ENCODE assay signal across 23 cellular contexts in the genomic region with DNA sequence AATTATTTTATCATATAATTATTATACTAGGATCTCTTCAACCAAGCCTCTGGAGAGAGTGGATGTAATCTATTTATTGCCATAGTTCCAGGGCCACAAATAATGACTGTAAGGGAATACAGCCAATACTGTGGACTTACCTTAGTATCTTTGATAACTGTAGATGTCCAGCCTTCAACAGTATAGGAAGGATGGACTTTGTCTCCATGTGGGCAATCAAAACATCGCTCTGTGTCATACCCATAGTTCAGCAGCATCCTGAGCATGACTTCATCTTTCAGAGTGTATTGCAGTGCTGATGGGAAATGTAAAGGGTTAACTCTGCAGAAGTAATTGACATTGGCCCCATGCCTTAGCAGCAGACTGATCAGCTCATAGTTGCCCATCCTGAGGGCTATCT. TPM values are rescaled to one million over a fixed set of nuclear protein-coding genes. Genes with fewer than 3 reads are reported as not detected.
"Had no signal": no experiment of that assay in that cellular context is flagged by ENCODE, and none has a peak within 500 bp of the region (broad histone marks: within the 10 kb centered on the region; RNA-seq: fewer than 3 reads in every experiment).

No MANE protein-coding gene starts in this region.

- H3K9ac ChIP-seq: neural progenitor cell had no signal

- H2AFZ ChIP-seq: neural progenitor cell had no signal

- H3K4me3 ChIP-seq: colonic mucosa, esophagus muscularis mucosa, left lung, neural progenitor cell, prostate gland, right atrium auricular region, sigmoid colon, spleen, suprapubic skin, transverse colon, vagina had no signal

- FAIRE-seq: kidney had no signal

- H3K9me3 ChIP-seq: colonic mucosa, esophagus muscularis mucosa, left lung, prostate gland, right atrium auricular region, suprapubic skin, vagina had no signal

- DNase-seq: colonic mucosa; effector memory CD4-positive, alpha-beta T cell; foreskin melanocyte; glutamatergic neuron; kidney; left lung; mammary epithelial cell; mesendoderm; midbrain; naive thymus-derived CD4-positive, alpha-beta T cell; nucleus accumbens; sigmoid colon; spleen; stimulated activated CD4-positive, alpha-beta T cell treated with anti-CD3 and anti-CD28 coated beads, Interleukin-4, amount 100 ng/mL, for 4 hours; transverse colon had no signal

- H3K27me3 ChIP-seq: colonic mucosa, esophagus muscularis mucosa, left lung, neural progenitor cell, right atrium auricular region, sigmoid colon, spleen, suprapubic skin, transverse colon, vagina had no signal

- H3K4me2 ChIP-seq: neural progenitor cell had no signal

- H3K36me3 ChIP-seq: colonic mucosa, right atrium auricular region, vagina had no signal

- H3K27ac ChIP-seq: colonic mucosa, esophagus muscularis mucosa, left lung, neural progenitor cell, prostate gland, right atrium auricular region, sigmoid colon, spleen, suprapubic skin, transverse colon, vagina had no signal

- H3K4me1 ChIP-seq: colonic mucosa, esophagus muscularis mucosa, left lung, neural progenitor cell, prostate gland, right atrium auricular region, sigmoid colon, spleen, suprapubic skin, transverse colon, vagina had no signal

RNA-seq across cellular contexts. Expression of a gene that starts 14.2 kb away (rescaled TPM):
- polyA plus RNA-seq: fibroblast of lung, mammary epithelial cell, sigmoid colon, thymus had no signal
